21 cellular contexts compared by ENCODE assay signal in the genomic region with DNA sequence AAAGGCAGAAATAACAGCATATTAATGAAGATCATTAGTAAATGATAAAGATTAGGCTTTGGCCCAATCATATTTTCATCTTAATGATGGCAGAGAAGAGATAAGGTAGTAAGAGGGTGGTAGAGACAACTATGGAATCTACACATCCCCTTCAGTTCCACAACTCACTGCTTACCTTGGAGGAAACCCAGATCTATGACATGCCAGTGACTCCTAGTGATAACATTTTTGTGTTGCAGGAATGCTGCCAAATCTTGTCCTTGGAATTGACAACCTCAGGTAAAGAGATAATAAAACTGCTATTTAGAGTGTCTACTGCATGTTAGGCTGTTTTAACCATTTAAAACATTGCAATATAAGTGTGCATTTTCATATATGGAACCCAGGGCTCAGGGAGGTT.
"Had no signal": no experiment of that assay in that cellular context is flagged by ENCODE, and none has a peak within 500 bp of the region (broad histone marks: within the 10 kb centered on the region; RNA-seq: fewer than 3 reads in every experiment).

No MANE protein-coding gene starts in this region.

- ATAC-seq: foreskin keratinocyte; left lung; stimulated activated memory B cell treated with anti-CD40 and anti-IgM and Interleukin-4, amounts not matched to agents 10 μg/mL and 1 μg/mL and 100 μg/mL, for 72 hours; upper lobe of right lung had no signal

- H3K36me3 ChIP-seq: adrenal gland, colonic mucosa, left lung, spleen, thoracic aorta, upper lobe of right lung, WERI-Rb-1 had no signal

- H3K36me3 Mint-ChIP-seq: activated naive CD4-positive, alpha-beta T cell treated with anti-CD3 and anti-CD28 coated beads, Interleukin-2, amount 50 U/mL, for 24 hours; stimulated activated memory B cell treated with anti-CD40 and anti-IgM and Interleukin-4, amounts not matched to agents 10 μg/mL and 1 μg/mL and 100 μg/mL, for 72 hours had no signal

- H3K4me3 Mint-ChIP-seq: activated naive CD4-positive, alpha-beta T cell treated with anti-CD3 and anti-CD28 coated beads, Interleukin-2, amount 50 U/mL, for 24 hours; nephron; stimulated activated memory B cell treated with anti-CD40 and anti-IgM and Interleukin-4, amounts not matched to agents 10 μg/mL and 1 μg/mL and 100 μg/mL, for 72 hours had no signal

- DNase-seq: activated CD4-positive, alpha-beta T cell treated with anti-CD3 and anti-CD28 coated beads for 1 hour; activated CD4-positive, alpha-beta T cell treated with anti-CD3 and anti-CD28 coated beads, Interleukin-2, amount 50 U/mL, for 4 hours; activated gamma-delta T cell; adrenal gland; caudate nucleus; colonic mucosa; foreskin keratinocyte; hippocampal formation; islet precursor cell; left lung; midbrain; occipital lobe; retina; spleen; stimulated activated CD4-positive, alpha-beta T cell treated with anti-CD3 and anti-CD28 coated beads, Interleukin-4, amount 100 ng/mL, for 4 hours; upper lobe of right lung; WERI-Rb-1 had no signal

- H3K27ac ChIP-seq: adrenal gland, colonic mucosa, foreskin keratinocyte, left lung, spleen, thoracic aorta, upper lobe of right lung, WERI-Rb-1 had no signal

- H3K4me1 Mint-ChIP-seq: activated naive CD4-positive, alpha-beta T cell treated with anti-CD3 and anti-CD28 coated beads, Interleukin-2, amount 50 U/mL, for 24 hours; nephron; stimulated activated memory B cell treated with anti-CD40 and anti-IgM and Interleukin-4, amounts not matched to agents 10 μg/mL and 1 μg/mL and 100 μg/mL, for 72 hours had no signal

- H3K27ac Mint-ChIP-seq: activated naive CD4-positive, alpha-beta T cell treated with anti-CD3 and anti-CD28 coated beads, Interleukin-2, amount 50 U/mL, for 24 hours; nephron; stimulated activated memory B cell treated with anti-CD40 and anti-IgM and Interleukin-4, amounts not matched to agents 10 μg/mL and 1 μg/mL and 100 μg/mL, for 72 hours had no signal

- H3K4me3 ChIP-seq: adrenal gland, colonic mucosa, left lung, spleen, thoracic aorta, upper lobe of right lung had no signal

- H3K27me3 ChIP-seq: adrenal gland, colonic mucosa, foreskin keratinocyte, left lung, spleen, upper lobe of right lung had no signal

- H3K4me1 ChIP-seq: adrenal gland, colonic mucosa, foreskin keratinocyte, left lung, spleen, upper lobe of right lung had no signal

- H3K9me3 ChIP-seq: adrenal gland, colonic mucosa, left lung, thoracic aorta, upper lobe of right lung had no signal

- H3K27me3 Mint-ChIP-seq: activated naive CD4-positive, alpha-beta T cell treated with anti-CD3 and anti-CD28 coated beads, Interleukin-2, amount 50 U/mL, for 24 hours; stimulated activated memory B cell treated with anti-CD40 and anti-IgM and Interleukin-4, amounts not matched to agents 10 μg/mL and 1 μg/mL and 100 μg/mL, for 72 hours had no signal
